Comparison of ENCODE assay signal across 25 cellular contexts in the genomic region with DNA sequence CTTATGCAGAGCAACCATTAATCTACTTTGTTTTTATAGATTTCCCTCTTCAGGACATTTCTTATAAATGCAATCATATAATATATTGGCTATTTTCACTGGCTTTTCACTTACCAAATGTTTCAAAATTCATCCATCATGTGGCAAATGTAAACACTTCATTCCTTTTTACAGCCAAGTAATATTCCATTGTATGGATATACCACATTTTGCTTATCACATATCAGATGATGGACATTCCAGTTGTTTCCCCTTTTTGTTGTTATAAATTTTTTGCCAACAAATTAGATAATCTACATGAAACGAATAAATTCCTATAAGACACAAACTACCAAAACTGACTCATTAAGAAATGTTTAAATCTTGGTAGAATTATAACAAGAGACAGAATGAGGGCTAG.
"Had no signal": no experiment of that assay in that cellular context is flagged by ENCODE, and none has a peak within 500 bp of the region (broad histone marks: within the 10 kb centered on the region; RNA-seq: fewer than 3 reads in every experiment).

No MANE protein-coding gene starts in this region.

- ATAC-seq: PC-3 had no signal

- H3K27me3 ChIP-seq: MG63, Peyer's patch, SJSA1 had no signal

- FAIRE-seq: HTR-8/SVneo had no signal

- H3K4me1 ChIP-seq: Peyer's patch had no signal

- H3K27ac ChIP-seq: HL-60, Peyer's patch, SJSA1, SK-N-MC had no signal

- DNase-seq: Karpas-422, KG1, MG63, NCI-H1092, NCI-H1105 treated with DMSO at 0.1 percent for 48 hours, NCI-H1417 treated with DMSO at 0.1 percent for 48 hours, NCI-H146, NCI-H1694 treated with DMSO at 0.1 percent for 48 hours, NCI-H1930, NCI-H2081, NCI-H2107, NCI-H2227 treated with DMSO at 0.1 percent for 48 hours, NCI-H510A, NCI-H524 treated with DMSO at 0.1 percent for 48 hours, NCI-H69, NCI-H774, PC-3, Peyer's patch, Right ventricle myocardium superior, SIG-M5, T-helper 1 cell had no signal

- H3K4me3 ChIP-seq: MG63, Peyer's patch, SJSA1, SK-N-MC had no signal

- H3K9me3 ChIP-seq: MG63, Peyer's patch, SJSA1 had no signal
